ENCODE assay signal across 8 cellular contexts in the genomic region with DNA sequence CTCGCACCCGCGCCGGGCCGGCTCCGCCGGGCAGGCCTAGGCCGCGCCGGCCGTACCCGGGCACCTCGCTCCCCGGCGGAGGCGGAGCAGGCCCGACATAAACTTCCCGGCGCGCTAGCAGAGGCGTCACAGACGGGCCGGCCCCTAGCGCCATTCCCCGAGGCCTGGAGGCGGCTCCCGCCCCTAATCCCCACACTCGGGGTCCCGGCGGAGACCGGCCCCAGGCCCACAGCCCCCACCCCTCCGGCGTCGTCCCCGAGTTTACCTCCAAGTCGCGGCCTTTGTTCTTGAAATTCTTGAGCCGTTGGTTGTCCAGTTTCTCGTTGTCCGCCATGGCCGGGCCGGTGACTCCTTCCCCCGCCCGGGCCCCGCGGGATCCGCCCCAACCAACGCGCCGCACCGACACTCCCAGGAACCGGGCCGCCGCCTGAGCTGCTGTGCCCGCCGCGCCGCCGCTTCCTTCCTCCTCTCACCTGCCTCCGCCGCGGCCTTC. TPM values are rescaled to one million over a fixed set of nuclear protein-coding genes. Genes with fewer than 3 reads are reported as not detected.
A peak's percentile ranks its signal among the peaks of the same experiment; 100 is the strongest.
DNase-seq lines count a peak whose midpoint lies in the region; ATAC-seq and TF ChIP-seq lines count a peak whose summit lies in the region.

No MANE protein-coding gene starts in this region.

- DNase-seq in Calu3 (peak; percentile 80), SJCRH30 (peak; percentile 55 to 65), ascending aorta (ENCODE audit: low spot score in 2 of 2) (peak in 1 of 2 donors; percentile 18), hypothalamus (lab: John Stamatoyannopoulos, UW) (peak in 28 of 51 donors; percentile 38 to 91 (median 66)), T1000 (lab: John Stamatoyannopoulos, UW) (no peak)

- H3K36me3 ChIP-seq in SJCRH30 (peaks cover 7% of the 10 kb centered on the region), ascending aorta (peaks cover 0 to 4% of the 10 kb centered on the region in 2 donors), skeletal muscle satellite cell (ENCODE audit: insufficient read depth, low read length) (peaks cover 15% of the 10 kb centered on the region)

- H3K36me3 Mint-ChIP-seq in Calu3 (ENCODE audit: insufficient read depth, unreplicated experiment), result peaks cover 67% of the 10 kb centered on the region

- H3K9me3 Mint-ChIP-seq in Calu3 (ENCODE audit: low read depth, unreplicated experiment), result peaks cover 4% of the 10 kb centered on the region

- H3K9me3 ChIP-seq in SJCRH30 (replicated peaks) (no peaks in the 10 kb centered on the region), ascending aorta (no peaks in the 10 kb centered on the region), skeletal muscle satellite cell (replicated peaks; ENCODE audit: low read length) (no peaks in the 10 kb centered on the region)

- H3K27ac ChIP-seq in SJCRH30, result peak overlapping the region; percentile 93
- peak overlapping the region; percentile 98 to 99 for H3K27ac ChIP-seq in ascending aorta

- TF ChIP-seq CTCF in Calu3 (IDR thresholded peaks at IDR 0.05; ENCODE audit: unreplicated experiment) (no peak), ascending aorta (IDR thresholded peaks at IDR 0.05) (no peak)

- H3K27ac Mint-ChIP-seq in Calu3 (ENCODE audit: unreplicated experiment), result peak overlapping the region; percentile 96

- H3K9ac ChIP-seq in skeletal muscle satellite cell (ENCODE audit: low read depth, low read length), result peak overlapping the region; percentile 93

- no TSS peak for BruUV-seq in Calu3 (replicated peaks; lab: Mats Ljungman, UMichigan)

- CTCF ChIA-PET in Calu3 (lab: Charles Lee), result interaction anchor here (0.6 to 0.7 kb wide), 3 partner anchors 74 to 816 kb away, joined by 3 read pairs; no protein-coding TSS in a partner anchor

- H3K27me3 ChIP-seq in SJCRH30, result no peaks in the 10 kb centered on the region
- H3K27me3 ChIP-seq in ascending aorta, result no peaks in the 10 kb centered on the region
- H3K27me3 ChIP-seq in skeletal muscle satellite cell (ENCODE audit: control insufficient read depth, insufficient read depth, low read length), result no peaks in the 10 kb centered on the region

- H3K27me3 Mint-ChIP-seq in Calu3 (ENCODE audit: unreplicated experiment), result no peaks in the 10 kb centered on the region

- H3K4me3 ChIP-seq in SJCRH30 (peak overlapping the region; percentile 65), ascending aorta (peak overlapping the region; percentile 82 to 96), skeletal muscle satellite cell (ENCODE audit: low read length) (peak overlapping the region; percentile 77)

- intact Hi-C loops in Calu3 (cut with micrococcal nuclease; ENCODE audit: unreplicated experiment) (loop anchor here (10.0 kb wide), 1 partner anchor 660 kb away; the partner anchor contains the start of gene NMD3), ascending aorta (cut with DNase I) (loop anchor here (1.0 to 5.0 kb wide), 5 partner anchors 116 to 852 kb away; partner anchors contain the start of genes IFT80, NMD3, SMC4 and TRIM59)

- H3K4me1 ChIP-seq in SJCRH30, result peaks cover 2% of the 10 kb centered on the region; the same call in 1 of the 2 replicates
- H3K4me1 ChIP-seq in ascending aorta, result peaks cover 4 to 25% of the 10 kb centered on the region in 2 donors
- peaks cover 43% of the 10 kb centered on the region for H3K4me1 ChIP-seq in skeletal muscle satellite cell (ENCODE audit: control insufficient read depth, insufficient read depth, low read length)

- H3K4me1 Mint-ChIP-seq in Calu3 (ENCODE audit: low read depth, unreplicated experiment), result peaks cover 57% of the 10 kb centered on the region

- ATAC-seq in GM19452 (IDR thresholded peaks at IDR 0.05; ENCODE audit: unreplicated experiment), result peak; percentile 44
- peak; percentile 36 for ATAC-seq in HG03520 (IDR thresholded peaks at IDR 0.05; ENCODE audit: unreplicated experiment)

- peak overlapping the region; percentile 34 for H3K4me2 ChIP-seq in skeletal muscle satellite cell (ENCODE audit: low read length)

- peak overlapping the region; percentile 94 for H3K4me3 Mint-ChIP-seq in Calu3 (ENCODE audit: low read depth, unreplicated experiment)

RNA-seq across cellular contexts. Expression of gene KPNA4, which starts 0.4 kb away (rescaled TPM):
- 116 and 117 TPM in 2 replicates for total RNA-seq in Calu3 (2022)
- 35.3 and 35.4 TPM in 2 replicates for total RNA-seq in SJCRH30 (2014; rRNA removed; shearing (Covaris generic))
- 17.6 TPM for total RNA-seq in ascending aorta
- total RNA-seq in skeletal muscle satellite cell (2012; rRNA removed), result 29.9 and 33.2 TPM in 2 replicates
